1 cellular context compared by ENCODE assay signal in genomic region chr6:1903780-1904493, GRCh38.
TF ChIP-seq lines count a peak whose summit lies in the region.

No MANE protein-coding gene starts in this region.

TF ChIP-seq in endothelial cell of umbilical vein, 7 proteins besides CTCF, POLR2A, EP300 and RAD21:
- no peak for TF ChIP-seq FOS (IDR thresholded peaks at IDR 0.05; ENCODE audit: borderline replicate concordance, insufficient read depth, low read length)
- TF ChIP-seq MYC (IDR thresholded peaks at IDR 0.05; ENCODE audit: low read depth, low read length), result no peak
- TF ChIP-seq JUN (IDR thresholded peaks at IDR 0.05; ENCODE audit: borderline replicate concordance, insufficient read depth, insufficient read length, low read depth), result no peak
- no peak for TF ChIP-seq MAX (IDR thresholded peaks at IDR 0.05; ENCODE audit: insufficient read depth, insufficient read length)
- TF ChIP-seq EZH2 (IDR thresholded peaks at IDR 0.05; ENCODE audit: borderline replicate concordance, low read depth, low read length, severe bottlenecking), result no peak
- TF ChIP-seq GATA2 (IDR thresholded peaks at IDR 0.05; ENCODE audit: insufficient read depth, insufficient read length, low read depth, low read length), result no peak
- no peak for TF ChIP-seq POLR2AphosphoS5 (IDR thresholded peaks at IDR 0.05; ENCODE audit: insufficient read depth, low read depth, low read length)
TF ChIP-seq in endothelial cell of umbilical vein: peak in this region for 0.
